ENCODE assay signal across 18 cellular contexts in the genomic region with DNA sequence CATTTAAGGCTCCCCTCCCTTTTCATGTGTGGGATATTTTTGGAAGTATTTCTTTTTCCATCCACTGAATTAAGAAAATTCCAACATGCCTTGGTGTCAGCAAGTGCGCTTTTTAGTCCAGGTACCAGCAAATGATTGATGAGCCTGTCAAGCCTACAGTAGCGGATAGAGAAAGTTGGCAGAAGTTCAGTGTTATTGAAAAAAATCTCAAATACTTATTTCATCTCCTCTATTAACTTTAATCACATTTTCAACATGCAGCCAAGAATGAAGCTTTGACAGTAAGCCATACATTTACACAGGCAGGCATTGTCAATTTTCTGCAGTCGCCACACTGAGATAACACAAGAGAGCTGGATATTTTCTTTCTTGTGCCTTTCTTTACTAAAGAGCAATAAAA. TPM values are rescaled to one million over a fixed set of nuclear protein-coding genes. Genes with fewer than 3 reads are reported as not detected.
DNase-seq lines count a peak whose midpoint lies in the region; ATAC-seq, FAIRE-seq and TF ChIP-seq lines count a peak whose summit lies in the region.
"Had no signal": no experiment of that assay in that cellular context is flagged by ENCODE, and none has a peak within 500 bp of the region (broad histone marks: within the 10 kb centered on the region; RNA-seq: fewer than 3 reads in every experiment).

No MANE protein-coding gene starts in this region.

- TF ChIP-seq POLR2A in K562 (conservative IDR thresholded peaks at IDR 0.05) (no peak), GM12891 (IDR thresholded peaks at IDR 0.05; ENCODE audit: low read depth, low read length) (no peak)

- in situ Hi-C loops in K562 (cut with MboI): no loop called here
- in situ Hi-C loops in KBM-7 (cut with MboI; ENCODE audit: low pct_unique_long_range_greater_than_20kb, low sequenced_read_pairs): no loop called here

- H3K27me3 ChIP-seq in K562 (ENCODE audit: control insufficient read depth in 2 of 2, insufficient read depth in 2 of 2, low read length in 2 of 2): no peaks in the 10 kb centered on the region
- H3K27me3 ChIP-seq in foreskin keratinocyte: no peaks in the 10 kb centered on the region

- no peaks in the 10 kb centered on the region for H3K79me2 ChIP-seq in K562 (ENCODE audit: control insufficient read depth, insufficient read depth, low read length)

- no TSS peak for BruUV-seq in K562 (replicated peaks; lab: Mats Ljungman, UMichigan)

- TF ChIP-seq CTCF in K562 (IDR thresholded peaks at IDR 0.05 in 2 of 3, conservative IDR thresholded peaks at IDR 0.05 in 1 of 3; ENCODE audit: insufficient read depth in 2 of 3, low read depth in 1 of 3, low read length in 3 of 3): no peak
- TF ChIP-seq CTCF in foreskin keratinocyte (conservative IDR thresholded peaks at IDR 0.05): no peak

- no peak for ATAC-seq in K562
- ATAC-seq in foreskin keratinocyte: no peak
- ATAC-seq: A549 had no signal

- 90% methylated on average over 3 of the region's 3 CpGs for WGBS in K562 (ENCODE audit: insufficient coverage, low coverage, missing lambda C conversion rate)

- H3K4me3 ChIP-seq in K562: no peak overlapping the region
- H3K4me3 ChIP-seq: A549 had no signal

- peaks cover 20% of the 10 kb centered on the region for H3K36me3 ChIP-seq in K562 (ENCODE audit: control insufficient read depth, insufficient read depth, low read length)

- H3K9me1 ChIP-seq in K562 (ENCODE audit: control insufficient read depth, insufficient read depth, low read length): no peaks in the 10 kb centered on the region

- no peak overlapping the region for H2AFZ ChIP-seq in K562 (ENCODE audit: low read depth, low read length)

- TF ChIP-seq EP300 in K562 (IDR thresholded peaks at IDR 0.05; ENCODE audit: low read length): no peak

- H3K27ac ChIP-seq in K562 (ENCODE audit: extremely low read depth, low read depth, low read length) (no peak overlapping the region), foreskin keratinocyte (no peak overlapping the region)
- H3K27ac ChIP-seq: 22Rv1, A549, C4-2B had no signal

- H3K4me1 ChIP-seq in K562 (replicated peaks in 1 of 2; ENCODE audit: control insufficient read depth in 2 of 2, insufficient read depth in 2 of 2, low read length in 2 of 2) (no peaks in the 10 kb centered on the region), foreskin keratinocyte (peaks cover 9% of the 10 kb centered on the region)
- H3K4me1 ChIP-seq: A549, Caco-2 had no signal

- CTCF ChIA-PET in K562 (lab: Yijun Ruan, JAX; ENCODE audit: low intra/inter-chr PET ratio): no interaction called here

- DNase-seq in NCI-H1105 treated with DMSO at 0.1 percent for 48 hours (lab: John Stamatoyannopoulos, UW) (peak; percentile 40), NCI-H1105 (lab: John Stamatoyannopoulos, UW) (no peak), NCI-H69 (lab: John Stamatoyannopoulos, UW) (peak; percentile 14), K562 (ENCODE audit: extremely low read depth in 1 of 4, low spot score in 3 of 4) (no peak), KBM-7 (no peak), foreskin keratinocyte (no peak), GM12891 (ENCODE audit: insufficient read length, low spot score) (no peak)
- DNase-seq: AML-193; Caco-2; CD4-positive, alpha-beta T cell; H9 had no signal

- H3K4me2 ChIP-seq in K562 (ENCODE audit: insufficient read depth, low read length): no peak overlapping the region
- H3K4me2 ChIP-seq: A549 had no signal

- H3K9me3 ChIP-seq in K562 (replicated peaks; ENCODE audit: control insufficient read depth, insufficient read depth, low read depth, low read length): no peaks in the 10 kb centered on the region
- H3K9me3 ChIP-seq: A549, Caco-2 had no signal

- TF ChIP-seq RAD21 in K562 (CRISPR knock-in tag; conservative IDR thresholded peaks at IDR 0.05 in 1 of 2, IDR thresholded peaks at IDR 0.05 in 1 of 2): no peak

- intact Hi-C loops in K562 (cut with micrococcal nuclease): no loop called here

- POLR2A ChIA-PET in K562 (lab: Yijun Ruan, JAX): interaction anchor here (0.5 to 0.6 kb wide), 2 partner anchors 317 to 734 kb away, joined by 3 read pairs; no protein-coding TSS in a partner anchor

- FAIRE-seq in K562 (lab: Jason Lieb, UNC) (no peak), GM12891 (lab: Jason Lieb, UNC) (no peak)
- FAIRE-seq: A549, D721Med, GM12892, GM18507, H1 had no signal

- H4K20me1 ChIP-seq in K562 (replicated peaks; ENCODE audit: control insufficient read depth, insufficient read depth, low read length): no peaks in the 10 kb centered on the region

- H3K9ac ChIP-seq in K562 (ENCODE audit: insufficient read depth in 1 of 2, low read depth in 2 of 2, low read length in 2 of 2): no peak overlapping the region

TF ChIP-seq in K562, 482 proteins besides CTCF, POLR2A, EP300 and RAD21:
- TF ChIP-seq, protein P1, sequence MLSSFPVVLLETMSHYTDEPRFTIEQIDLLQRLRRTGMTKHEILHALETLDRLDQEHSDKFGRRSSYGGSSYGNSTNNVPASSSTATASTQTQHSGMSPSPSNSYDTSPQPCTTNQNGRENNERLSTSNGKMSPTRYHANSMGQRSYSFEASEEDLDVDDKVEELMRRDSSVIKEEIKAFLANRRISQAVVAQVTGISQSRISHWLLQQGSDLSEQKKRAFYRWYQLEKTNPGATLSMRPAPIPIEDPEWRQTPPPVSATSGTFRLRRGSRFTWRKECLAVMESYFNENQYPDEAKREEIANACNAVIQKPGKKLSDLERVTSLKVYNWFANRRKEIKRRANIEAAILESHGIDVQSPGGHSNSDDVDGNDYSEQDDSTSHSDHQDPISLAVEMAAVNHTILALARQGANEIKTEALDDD (IDR thresholded peaks at IDR 0.05): no peak
- TF ChIP-seq MEIS2 (IDR thresholded peaks at IDR 0.05; ENCODE audit: partially characterized antibody): peak; percentile 56

TF ChIP-seq in GM12891, 5 proteins besides CTCF, POLR2A, EP300 and RAD21:
- no peak for TF ChIP-seq PAX5 (IDR thresholded peaks at IDR 0.05; ENCODE audit: insufficient read depth, low read length, severe bottlenecking)
- TF ChIP-seq POU2F2 (IDR thresholded peaks at IDR 0.05; ENCODE audit: low read depth, low read length): no peak
- TF ChIP-seq TAF1 (IDR thresholded peaks at IDR 0.05; ENCODE audit: low read depth, low read length): no peak
- no peak for TF ChIP-seq POLR2AphosphoS5 (IDR thresholded peaks at IDR 0.05; ENCODE audit: low read depth, low read length)
- TF ChIP-seq SPI1 (IDR thresholded peaks at IDR 0.05; ENCODE audit: low read depth, low read length): no peak

RNA-seq across cellular contexts. Expression of gene BLOC1S5, which starts 50.4 kb away (rescaled TPM):
- 10.1 and 22.8 TPM in 2 replicates for total RNA-seq in K562 (2011; cell fraction: chromatin; rRNA removed; ENCODE audit: low replicate concordance)
- 5.3 and 5.5 TPM in 2 replicates for total RNA-seq in K562 (2011; cell fraction: nucleolus; rRNA removed)
- 13.9 and 19.7 TPM in 2 replicates for total RNA-seq in K562 (2011; cell fraction: nucleoplasm; rRNA removed)
- total RNA-seq in K562 (2014; rRNA removed) (23.6 and 24.3 TPM in 2 replicates), K562 (2014; rRNA removed; fragmentation: Illumina TruSeq; extraction: Trizol) (29.6 and 32.8 TPM in 2 replicates), K562 (2015; rRNA removed; fragmentation: Illumina TruSeq; extraction: Trizol) (28.6 and 32.6 TPM in 2 replicates), K562 (2021) (22.1 and 27.7 TPM in 2 replicates), foreskin keratinocyte (11.5 TPM in 2 replicates)
- polyA plus RNA-seq in K562 (2011; rRNA removed) (19.9 and 27.9 TPM in 2 replicates), K562 (2014; fragmentation: Illumina TruSeq; extraction: Trizol) (32.4 and 41.0 TPM in 2 replicates), K562 (2014; fragmentation: Nextera tagmentation; extraction: Ambion mirVana) (10 to 100 TPM in 1 of 2 experiments, 1 to 10 TPM in 1; 8.5 to 13.1 TPM), K562 (2014; rRNA removed) (16.7 and 22.6 TPM in 2 replicates), foreskin keratinocyte (4.3 and 4.7 TPM in 2 replicates)
- 5.5 and 7.7 TPM in 2 replicates for polyA plus RNA-seq in K562 (2011; cell fraction: cytosol; rRNA removed)
- 2.7 and 3.7 TPM in 2 replicates for polyA plus RNA-seq in K562 (2011; cell fraction: nucleus; rRNA removed)
- polyA plus RNA-seq in K562 (2012): 19.8 and 21.9 TPM in 2 replicates
- polyA minus RNA-seq in K562 (2011; rRNA and poly(A)+ RNA removed): 35.4 and 37.7 TPM in 2 replicates
- polyA minus RNA-seq in K562 (2011; cell fraction: cytosol; rRNA and poly(A)+ RNA removed): 6.5 and 7.5 TPM in 2 replicates
- 6.3 and 8.9 TPM in 2 replicates for polyA minus RNA-seq in K562 (2011; cell fraction: nucleus; rRNA and poly(A)+ RNA removed)
- polyA plus RNA-seq in GM12891 (2012; ENCODE audit: low read depth, missing spikeins): 7.6 TPM

Comparison
In these comparisons a context has a peak if more than half of its experiments do, and no peak if none do; other contexts are left out.
1. DNase-seq: peak in NCI-H1105 treated with DMSO at 0.1 percent for 48 hours (single experiment) and NCI-H69 (single experiment); none in NCI-H1105 (single experiment), K562 (0 of 4), KBM-7 (single experiment), foreskin keratinocyte (0 of 2) and GM12891 (single experiment).